ENCODE assay signal across 1 cellular context in the genomic region with DNA sequence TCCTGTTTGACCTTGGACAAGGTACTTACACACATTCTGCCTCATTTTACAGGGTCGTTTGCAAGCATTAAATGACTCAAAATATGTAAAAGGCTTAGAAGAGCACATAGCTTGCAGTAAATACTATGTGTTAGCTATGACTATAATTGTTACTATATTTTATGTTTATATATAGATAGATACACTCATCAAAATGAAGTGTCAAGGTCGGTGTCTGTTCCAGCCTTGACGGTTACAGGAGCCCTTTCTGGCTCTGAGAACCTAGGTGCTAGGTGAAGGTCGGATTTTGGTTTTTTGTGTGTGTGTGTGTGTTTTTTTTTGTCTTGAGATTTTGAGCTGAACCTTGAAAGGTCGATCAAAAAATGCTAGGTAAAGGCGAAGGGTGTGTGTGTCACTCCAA.
TF ChIP-seq lines count a peak whose summit lies in the region.

No MANE protein-coding gene starts in this region.

TF ChIP-seq in HCT116, 20 proteins besides CTCF, POLR2A, EP300 and RAD21:
- no peak for TF ChIP-seq FOSL1 (IDR thresholded peaks at IDR 0.05; ENCODE audit: low read depth)
TF ChIP-seq in HCT116: peak in this region for 0.
